17 cellular contexts compared by ENCODE assay signal in the genomic region with DNA sequence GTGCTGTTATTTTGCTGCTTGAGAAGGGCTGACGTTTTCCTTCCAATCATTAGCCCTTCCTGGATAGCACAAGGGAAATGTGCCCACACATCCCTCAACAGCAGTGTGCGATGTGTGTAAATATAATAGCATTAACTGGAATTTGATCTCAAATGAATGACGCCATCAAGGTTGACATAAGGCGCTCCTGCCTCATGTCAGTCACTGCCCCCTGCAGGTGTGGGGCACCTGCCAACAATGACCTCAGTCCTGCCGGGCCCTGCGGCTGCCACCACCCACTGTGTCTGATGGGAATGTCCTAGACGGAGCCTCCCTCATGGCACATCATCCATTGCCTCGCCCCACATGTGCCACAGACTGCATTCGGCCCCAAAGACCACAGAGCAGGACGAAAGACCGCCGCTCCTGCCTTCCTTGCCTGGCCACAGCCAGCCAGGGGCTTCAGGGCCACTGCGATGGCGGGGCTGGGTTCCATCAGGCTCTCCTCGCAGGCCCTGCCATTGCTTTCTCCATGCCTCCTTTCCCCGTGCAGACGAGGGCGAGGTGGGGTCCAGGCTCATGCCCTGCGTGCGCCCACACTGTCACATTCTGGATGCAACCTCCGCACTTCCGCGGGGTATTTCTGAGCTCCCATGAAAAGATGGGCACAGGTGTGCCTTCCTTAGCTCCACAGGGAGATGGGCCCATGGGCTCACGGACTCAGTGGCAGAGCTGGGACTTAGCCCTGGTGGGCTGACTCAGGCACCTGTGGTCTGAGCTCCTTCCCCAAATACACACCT.
A peak's percentile ranks its signal among the peaks of the same experiment; 100 is the strongest.
DNase-seq lines count a peak whose midpoint lies in the region; ATAC-seq, FAIRE-seq and TF ChIP-seq lines count a peak whose summit lies in the region.
"Had no signal": no experiment of that assay in that cellular context is flagged by ENCODE, and none has a peak within 500 bp of the region (broad histone marks: within the 10 kb centered on the region; RNA-seq: fewer than 3 reads in every experiment).

No MANE protein-coding gene starts in this region.

- no peak for FAIRE-seq in HepG2 (lab: Jason Lieb, UNC)
- FAIRE-seq: GM12878 had no signal

- no peak overlapping the region for H3K27ac Mint-ChIP-seq in CD4-positive, alpha-beta T cell
- H3K27ac Mint-ChIP-seq: activated CD4-positive, alpha-beta memory T cell treated with anti-CD3 and anti-CD28 coated beads, Interleukin-2, amount 10 ng/mL, durations not matched to agents 7 days and 5 days; activated T-helper 2 cell treated with anti-CD3 and anti-CD28 coated beads, Interferon-gamma antibody, Interleukin-2, Interleukin-4, amounts not matched to agents 10 μg/mL and 5 μg/mL and 100 μg/mL, durations not matched to agents 14 hours and 24 hours and 36 hours; IgD-negative memory B cell had no signal

- POLR2A ChIA-PET in HepG2 (lab: Yijun Ruan, JAX): no interaction called here
- POLR2A ChIA-PET in CD4-positive, alpha-beta T cell (lab: Charles Lee): no interaction called here

- TF ChIP-seq CTCF in HepG2 (CRISPR knock-in tag; IDR thresholded peaks at IDR 0.05): peak; percentile 21
- TF ChIP-seq CTCF in CD4-positive, alpha-beta T cell (IDR thresholded peaks at IDR 0.05): no peak

- no peak overlapping the region for H3K4me3 ChIP-seq in HepG2 (replicated peaks in 1 of 3; ENCODE audit: insufficient read depth in 1 of 3, low read depth in 2 of 3, low read length in 3 of 3)
- H3K4me3 ChIP-seq in GM23248: no peak overlapping the region
- H3K4me3 ChIP-seq: GM12878, thoracic aorta had no signal

- no peak for TF ChIP-seq POLR2A in HepG2 (IDR thresholded peaks at IDR 0.05; ENCODE audit: insufficient read depth in 1 of 2, low read depth in 2 of 2, low read length in 2 of 2)

- TF ChIP-seq EP300 in HepG2 (IDR thresholded peaks at IDR 0.05; ENCODE audit: low read depth in 2 of 2, low read length in 2 of 2) (no peak), HepG2 (CRISPR knock-in tag; IDR thresholded peaks at IDR 0.05; ENCODE audit: borderline replicate concordance) (no peak)

- H4K20me1 ChIP-seq in HepG2 (ENCODE audit: insufficient read depth, low read length): no peaks in the 10 kb centered on the region
- H4K20me1 ChIP-seq in GM23248 (ENCODE audit: insufficient read depth): no peaks in the 10 kb centered on the region

- H3K4me2 ChIP-seq in HepG2 (ENCODE audit: low read depth, low read length): no peak overlapping the region
- no peak overlapping the region for H3K4me2 ChIP-seq in GM23248 (ENCODE audit: unreplicated experiment)

- whole genome bisulfite sequencing in HepG2 (ENCODE audit: low lambda C conversion rate): 28% methylated on average over 12 of the region's 24 CpGs
- 49 to 50% methylated on average over 24 of the region's 24 CpGs for WGBS in GM23248 (ENCODE audit: low coverage in 1 of 2, low lambda C conversion rate in 2 of 2, missing lambda C conversion rate in 2 of 2), 2 experiments

- no peak for TF ChIP-seq RAD21 in HepG2 (CRISPR knock-in tag; IDR thresholded peaks at IDR 0.05)

- no peaks in the 10 kb centered on the region for H3K36me3 Mint-ChIP-seq in CD4-positive, alpha-beta T cell (ENCODE audit: low read depth)
- H3K36me3 Mint-ChIP-seq: IgD-negative memory B cell had no signal

- no peak overlapping the region for H2AFZ ChIP-seq in HepG2 (ENCODE audit: low read length)
- no peak overlapping the region for H2AFZ ChIP-seq in GM23248

- H3K27me3 ChIP-seq in HepG2 (ENCODE audit: control insufficient read depth in 1 of 2, insufficient read depth in 2 of 2, low read length in 2 of 2): peaks cover 3 to 26% of the 10 kb centered on the region in 2 experiments; a peak in 4 of 5 replicates
- H3K27me3 ChIP-seq in CD4-positive, alpha-beta T cell (ENCODE audit: control insufficient read depth, insufficient read depth, low read length): peaks cover 3% of the 10 kb centered on the region
- no peaks in the 10 kb centered on the region for H3K27me3 ChIP-seq in GM23248 (replicated peaks; ENCODE audit: insufficient read depth)

- H3F3A ChIP-seq in GM23248 (ENCODE audit: insufficient read depth): no peaks in the 10 kb centered on the region

- H3K79me2 ChIP-seq in HepG2 (ENCODE audit: insufficient read depth, low read length) (no peaks in the 10 kb centered on the region), GM23248 (ENCODE audit: insufficient read depth) (no peaks in the 10 kb centered on the region)

- in situ Hi-C loops in HepG2 (cut with HindIII; ENCODE audit: extremely low pct_ligation_motif_present, low pct_unique_long_range_greater_than_20kb): loop anchor here (25.0 kb wide), 1 partner anchor 224 kb away; no protein-coding TSS in a partner anchor
- in situ Hi-C loops in GM23248 (cut with MboI): no loop called here

- no peak overlapping the region for H3K9ac ChIP-seq in HepG2 (ENCODE audit: insufficient read depth, low read depth, low read length)
- no peak overlapping the region for H3K9ac ChIP-seq in GM23248

- H3K4me3 Mint-ChIP-seq in CD4-positive, alpha-beta T cell: no peak overlapping the region
- H3K4me3 Mint-ChIP-seq: activated CD4-positive, alpha-beta memory T cell treated with anti-CD3 and anti-CD28 coated beads, Interleukin-2, amount 10 ng/mL, durations not matched to agents 7 days and 5 days; IgD-negative memory B cell had no signal

- CTCF ChIA-PET in HepG2 (lab: Yijun Ruan, JAX; ENCODE audit: low intra/inter-chr PET ratio, low total read pairs): no interaction called here
- CTCF ChIA-PET in CD4-positive, alpha-beta T cell (lab: Charles Lee): no interaction called here

- intact Hi-C loops in HepG2 (cut with micrococcal nuclease; ENCODE audit: unreplicated experiment): no loop called here
- intact Hi-C loops in CD4-positive, alpha-beta T cell (cut with DNase I, micrococcal nuclease): no loop called here

- H3K27ac ChIP-seq in HepG2 (ENCODE audit: extremely low read length, insufficient read depth, low read length): no peak overlapping the region
- no peak overlapping the region for H3K27ac ChIP-seq in CD4-positive, alpha-beta T cell (ENCODE audit: low read depth, low read length)
- no peak overlapping the region for H3K27ac ChIP-seq in GM23248
- H3K27ac ChIP-seq: thoracic aorta had no signal

- H3K9me3 ChIP-seq in HepG2 (ENCODE audit: low read length): no peaks in the 10 kb centered on the region
- H3K9me3 ChIP-seq in CD4-positive, alpha-beta T cell (ENCODE audit: control insufficient read depth, low read length): no peaks in the 10 kb centered on the region
- H3K9me3 ChIP-seq in GM23248 (ENCODE audit: low read depth): no peaks in the 10 kb centered on the region
- H3K9me3 ChIP-seq: thoracic aorta had no signal

- H3K9me3 Mint-ChIP-seq in CD4-positive, alpha-beta T cell: no peaks in the 10 kb centered on the region
- H3K9me3 Mint-ChIP-seq: activated CD4-positive, alpha-beta memory T cell treated with anti-CD3 and anti-CD28 coated beads, Interleukin-2, amount 10 ng/mL, durations not matched to agents 7 days and 5 days; activated T-helper 2 cell treated with anti-CD3 and anti-CD28 coated beads, Interferon-gamma antibody, Interleukin-2, Interleukin-4, amounts not matched to agents 10 μg/mL and 5 μg/mL and 100 μg/mL, durations not matched to agents 14 hours and 24 hours and 36 hours; IgD-negative memory B cell had no signal

- no TSS peak for BruUV-seq in HepG2 (replicated peaks; lab: Mats Ljungman, UMichigan)

- H3K36me3 ChIP-seq in HepG2 (replicated peaks in 1 of 2; ENCODE audit: control insufficient read depth in 1 of 2, insufficient read depth in 2 of 2, low read length in 2 of 2) (no peaks in the 10 kb centered on the region), GM23248 (ENCODE audit: low read depth) (no peaks in the 10 kb centered on the region)
- H3K36me3 ChIP-seq: thoracic aorta had no signal

- H3K27me3 Mint-ChIP-seq in CD4-positive, alpha-beta T cell: peaks cover 27% of the 10 kb centered on the region
- H3K27me3 Mint-ChIP-seq: activated CD4-positive, alpha-beta memory T cell treated with anti-CD3 and anti-CD28 coated beads, Interleukin-2, amount 10 ng/mL, durations not matched to agents 7 days and 5 days; IgD-negative memory B cell had no signal

- no peaks in the 10 kb centered on the region for H3K9me2 ChIP-seq in GM23248 (ENCODE audit: insufficient read depth)

- H3K4me1 ChIP-seq in HepG2 (ENCODE audit: insufficient read depth, low read length) (no peaks in the 10 kb centered on the region), GM23248 (ENCODE audit: insufficient read depth) (no peaks in the 10 kb centered on the region)

- ATAC-seq in HepG2 (peak; percentile 77), GM21447 (IDR thresholded peaks at IDR 0.05; ENCODE audit: unreplicated experiment) (no peak)
- ATAC-seq in CD4-positive, alpha-beta T cell (ENCODE audit: poor library complexity): no peak
- ATAC-seq: GM12878 had no signal

- DNase-seq in COR-L47 (lab: John Stamatoyannopoulos, UW) (peak; percentile 97), NCI-H1092 (lab: John Stamatoyannopoulos, UW) (peak; percentile 85), NCI-H345 treated with DMSO at 0.1 percent for 48 hours (lab: John Stamatoyannopoulos, UW; ENCODE audit: unreplicated experiment) (peak; percentile 50), HepG2 (ENCODE audit: low spot score) (peak; percentile 28), retina (no peak), GM23248 (no peak)
- no peak for DNase-seq in CD4-positive, alpha-beta T cell
- DNase-seq: activated CD4-positive, alpha-beta memory T cell treated with anti-CD3 and anti-CD28 coated beads, Interleukin-2, amount 10 ng/mL, durations not matched to agents 7 days and 5 days; EL; mesendoderm; NCI-H2227 treated with DMSO at 0.1 percent for 48 hours; T-helper 9 cell had no signal

- H3K4me1 Mint-ChIP-seq in CD4-positive, alpha-beta T cell (ENCODE audit: low read depth): no peaks in the 10 kb centered on the region
- H3K4me1 Mint-ChIP-seq: activated CD4-positive, alpha-beta memory T cell treated with anti-CD3 and anti-CD28 coated beads, Interleukin-2, amount 10 ng/mL, durations not matched to agents 7 days and 5 days had no signal

TF ChIP-seq in HepG2, 621 proteins besides CTCF, POLR2A, EP300 and RAD21:
- peak; percentile 10; the same call in 1 of the 2 replicates for TF ChIP-seq STAG1 (CRISPR knock-in tag; IDR thresholded peaks at IDR 0.05)
- no peak for TF ChIP-seq RAD51 (IDR thresholded peaks at IDR 0.05; ENCODE audit: borderline replicate concordance)

Comparison
In these comparisons a context has a peak if more than half of its experiments do, and no peak if none do; other contexts are left out.
1. DNase-seq: peak in COR-L47 (single experiment), NCI-H1092 (single experiment), NCI-H345 treated with DMSO at 0.1 percent for 48 hours (single experiment) and HepG2 (single experiment); none in retina (single experiment), CD4-positive, alpha-beta T cell (0 of 10) and GM23248 (single experiment).